17 cellular contexts compared by ENCODE assay signal in the genomic region with DNA sequence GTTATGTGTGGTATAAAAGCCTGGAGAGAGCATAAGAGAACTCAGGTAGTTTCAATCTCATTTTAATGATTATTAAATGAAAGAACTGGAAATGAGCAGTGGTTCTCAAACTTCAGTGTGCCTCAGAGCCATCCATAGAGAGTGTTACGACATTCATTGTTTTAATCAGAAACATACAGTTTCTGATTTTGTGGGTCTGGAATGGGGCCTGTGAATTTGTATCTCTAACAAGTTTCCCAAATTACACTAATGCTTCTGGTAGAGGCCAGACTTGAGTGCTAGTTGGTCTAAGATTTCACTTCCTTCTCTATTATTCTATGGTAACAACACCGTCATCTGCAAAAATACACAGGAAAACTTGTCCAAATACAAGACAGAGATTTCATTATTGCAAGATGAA.
DNase-seq lines count a peak whose midpoint lies in the region; ATAC-seq and TF ChIP-seq lines count a peak whose summit lies in the region.
"Had no signal": no experiment of that assay in that cellular context is flagged by ENCODE, and none has a peak within 500 bp of the region (broad histone marks: within the 10 kb centered on the region; RNA-seq: fewer than 3 reads in every experiment).

No MANE protein-coding gene starts in this region.

- intact Hi-C loops in transverse colon (cut with DNase I; ENCODE audit: low total_unique reads), result no loop called here

- no peaks in the 10 kb centered on the region for H3K36me3 ChIP-seq in adipocyte (ENCODE audit: control insufficient read depth, insufficient read depth, low read length, severe bottlenecking)
- no peaks in the 10 kb centered on the region for H3K36me3 ChIP-seq in transverse colon
- H3K36me3 ChIP-seq: BLaER1 had no signal

- no peak for TF ChIP-seq POLR2A in transverse colon (IDR thresholded peaks at IDR 0.05)

- in situ Hi-C loops in transverse colon (cut with MboI; ENCODE audit: low pct_ligation_motif_present in 1 of 4, low pct_unique_long_range_greater_than_20kb in 1 of 4, low sequenced_read_pairs in 3 of 4), result no loop called here

- TF ChIP-seq CTCF in AG09319 (IDR thresholded peaks at IDR 0.05; ENCODE audit: low read depth, low read length) (no peak), fibroblast of mammary gland (conservative IDR thresholded peaks at IDR 0.05; ENCODE audit: control insufficient read depth, insufficient read depth, low read depth, low read length) (no peak), transverse colon (IDR thresholded peaks at IDR 0.05) (no peak)

- 85% methylated on average over 1 to 2 of the region's 2 CpGs for WGBS in transverse colon (ENCODE audit: low coverage in 1 of 2), 2 donors

- H3K36me3 Mint-ChIP-seq in effector memory CD8-positive, alpha-beta T cell (ENCODE audit: insufficient read depth), result no peaks in the 10 kb centered on the region
- H3K36me3 Mint-ChIP-seq: CD14-positive monocyte; CD8-positive, alpha-beta memory T cell had no signal

- ATAC-seq in GM19351 (IDR thresholded peaks at IDR 0.05; ENCODE audit: unreplicated experiment), result no peak
- ATAC-seq in effector memory CD8-positive, alpha-beta T cell (replicated peaks), result no peak
- ATAC-seq: GM12878, GM23338, HCT116 had no signal

- H3K27me3 Mint-ChIP-seq in effector memory CD8-positive, alpha-beta T cell, result no peaks in the 10 kb centered on the region
- H3K27me3 Mint-ChIP-seq: B cell; CD4-positive, alpha-beta T cell; CD8-positive, alpha-beta memory T cell had no signal

- no peak for TF ChIP-seq EP300 in transverse colon (IDR thresholded peaks at IDR 0.05; ENCODE audit: low read depth)

- H3K9me3 Mint-ChIP-seq in effector memory CD8-positive, alpha-beta T cell, result no peaks in the 10 kb centered on the region
- H3K9me3 Mint-ChIP-seq: CD8-positive, alpha-beta memory T cell had no signal

- no peak overlapping the region for H3K9ac ChIP-seq in adipocyte (ENCODE audit: low read length)
- H3K9ac ChIP-seq: BLaER1 had no signal

- no peak overlapping the region for H3K27ac Mint-ChIP-seq in effector memory CD8-positive, alpha-beta T cell
- H3K27ac Mint-ChIP-seq: B cell; CD14-positive monocyte; CD4-positive, alpha-beta T cell; CD8-positive, alpha-beta memory T cell; GM23338; H9 had no signal

- H3K4me1 ChIP-seq in adipocyte (ENCODE audit: control insufficient read depth, insufficient read depth, low read length) (no peaks in the 10 kb centered on the region), transverse colon (no peaks in the 10 kb centered on the region)
- H3K4me1 ChIP-seq: BLaER1 had no signal

- H3K4me1 Mint-ChIP-seq in effector memory CD8-positive, alpha-beta T cell (ENCODE audit: low read depth in 2 of 2), result no peaks in the 10 kb centered on the region
- H3K4me1 Mint-ChIP-seq: B cell; CD14-positive monocyte; CD8-positive, alpha-beta memory T cell had no signal

- peak; percentile 16 for DNase-seq in AG09319 (ENCODE audit: extremely low read depth, low read depth)
- peak; percentile 39 for DNase-seq in adipocyte (ENCODE audit: low read depth)
- DNase-seq in fibroblast of mammary gland (ENCODE audit: low read depth), result peak; percentile 6
- no peak for DNase-seq in transverse colon
- DNase-seq in effector memory CD8-positive, alpha-beta T cell, result no peak
- DNase-seq: CD4-positive, alpha-beta T cell; CD8-positive, alpha-beta memory T cell; DMS53; DMS79 treated with DMSO at 0.1 percent for 48 hours; H9 had no signal

- no peak overlapping the region for H3K27ac ChIP-seq in transverse colon
- H3K27ac ChIP-seq: BLaER1 had no signal

- H3K4me3 ChIP-seq in adipocyte (ENCODE audit: low read length), result no peak overlapping the region
- H3K4me3 ChIP-seq in fibroblast of mammary gland (ENCODE audit: control insufficient read depth, low read depth, low read length), result no peak overlapping the region
- H3K4me3 ChIP-seq in transverse colon, result no peak overlapping the region
- H3K4me3 ChIP-seq: BLaER1, GM12878, GM23338 had no signal

- H3K27me3 ChIP-seq in adipocyte (replicated peaks; ENCODE audit: control insufficient read depth, insufficient read depth, low read length), result no peaks in the 10 kb centered on the region
- H3K27me3 ChIP-seq in transverse colon, result no peaks in the 10 kb centered on the region
- H3K27me3 ChIP-seq: BLaER1 had no signal

- H3K9me3 ChIP-seq in adipocyte (ENCODE audit: control insufficient read depth, low read length) (no peaks in the 10 kb centered on the region), transverse colon (no peaks in the 10 kb centered on the region)
- H3K9me3 ChIP-seq: BLaER1 had no signal

- no peak overlapping the region for H3K4me3 Mint-ChIP-seq in effector memory CD8-positive, alpha-beta T cell
- H3K4me3 Mint-ChIP-seq: B cell; CD14-positive monocyte; CD4-positive, alpha-beta T cell; CD8-positive, alpha-beta memory T cell; GM23338; H9 had no signal

Comparison
In these comparisons a context has a peak if more than half of its experiments do, and no peak if none do; other contexts are left out.
1. DNase-seq: peak in AG09319 (single experiment), adipocyte (single experiment) and fibroblast of mammary gland (single experiment); none in transverse colon (single experiment) and effector memory CD8-positive, alpha-beta T cell (0 of 3).